In genomic region chr2:165205865-165206264, GRCh38 we compare ENCODE assay signal across 33 cellular contexts. TPM values are rescaled to one million over a fixed set of nuclear protein-coding genes. Genes with fewer than 3 reads are reported as not detected.
"Had no signal": no experiment of that assay in that cellular context is flagged by ENCODE, and none has a peak within 500 bp of the region (broad histone marks: within the 10 kb centered on the region; RNA-seq: fewer than 3 reads in every experiment).

No MANE protein-coding gene starts in this region.

- H3K9me2 ChIP-seq: SK-N-SH had no signal

- DNase-seq: Karpas-422, MG63, MV-4-11, NCI-H1092, NCI-H1105, NCI-H1417 treated with DMSO at 0.1 percent for 48 hours, NCI-H146, NCI-H1694, NCI-H187, NCI-H1930, NCI-H2029 treated with DMSO at 0.1 percent for 48 hours, NCI-H2081 treated with DMSO at 0.1 percent for 48 hours, NCI-H2107, NCI-H2171, NCI-H226, NCI-H446 treated with DMSO at 0.1 percent for 48 hours, NCI-H510A, NCI-H524, NCI-H526, NCI-H69, NCI-H748 treated with DMSO at 0.1 percent for 48 hours, NCI-H82, PC-9, SHP77 treated with DMSO at 0.1 percent for 48 hours, SK-N-SH, SW 1271, T-helper 1 cell had no signal

- H3K27ac ChIP-seq: KMS-11, PC-9, RWPE1, SJSA1 had no signal

- H2AFZ ChIP-seq: PC-9 had no signal

- H3K9me3 ChIP-seq: MG63, SJSA1, SK-N-SH had no signal

- ATAC-seq: Panc1, Right ventricle myocardium inferior had no signal

- H3K9ac ChIP-seq: KMS-11, SK-N-SH had no signal

- H3K4me1 ChIP-seq: SJSA1 had no signal

- H3K4me3 ChIP-seq: MG63, PC-9, SJSA1 had no signal

- H3K27me3 ChIP-seq: MG63, SJSA1 had no signal

- H3K4me2 ChIP-seq: KMS-11, PC-9, SK-N-SH had no signal

- H3K36me3 ChIP-seq: SJSA1 had no signal

RNA-seq across cellular contexts. Expression of gene SCN3A, which starts 2.0 kb away (rescaled TPM):
- total RNA-seq: PC-9 had no signal

RNA-seq across cellular contexts. Expression of gene SCN2A, which starts 33.3 kb away (rescaled TPM):
- total RNA-seq: OCI-LY7 had no signal
